In genomic region chr12:131390408-131391100, GRCh38 we compare ENCODE assay signal across 11 cellular contexts.
DNase-seq lines count a peak whose midpoint lies in the region; ATAC-seq and TF ChIP-seq lines count a peak whose summit lies in the region.
"Had no signal": no experiment of that assay in that cellular context is flagged by ENCODE, and none has a peak within 500 bp of the region (broad histone marks: within the 10 kb centered on the region; RNA-seq: fewer than 3 reads in every experiment).

No MANE protein-coding gene starts in this region.

- H3K4me3 ChIP-seq in mesendoderm (ENCODE audit: low read length) (no peak overlapping the region), transverse colon (no peak overlapping the region)

- DNase-seq in GM13977 (ENCODE audit: low spot score) = peak; percentile 57
- DNase-seq in NAMALWA (ENCODE audit: low spot score) = peak; percentile 26
- DNase-seq in mesendoderm = peak; percentile 69
- no peak for DNase-seq in stimulated activated naive CD8-positive, alpha-beta T cell treated with anti-CD3 and anti-CD28 coated beads, Interleukin-15, amount 100 ng/mL, for 72 hours
- DNase-seq in transverse colon = no peak
- no peak for DNase-seq in CD14-positive monocyte (ENCODE audit: low spot score)
- DNase-seq: DMS79 treated with DMSO at 0.1 percent for 48 hours, NCI-H1930, SK-N-SH had no signal

- no peak overlapping the region for H3K4me2 ChIP-seq in mesendoderm (ENCODE audit: low read length)
- H3K4me2 ChIP-seq: SK-N-SH had no signal

- no CpG with 5 or more reads among the region's 14 CpGs for WGBS in mesendoderm (ENCODE audit: extremely low coverage, insufficient coverage, low lambda C conversion rate)
- 46 to 73% methylated on average over 3 to 14 of the region's 14 CpGs for WGBS in transverse colon (ENCODE audit: low coverage in 1 of 2), 2 donors

- no peak for TF ChIP-seq EP300 in transverse colon (IDR thresholded peaks at IDR 0.05; ENCODE audit: low read depth)

- H3K36me3 ChIP-seq in mesendoderm (ENCODE audit: control insufficient read depth, insufficient read depth, low read length) (no peaks in the 10 kb centered on the region), transverse colon (no peaks in the 10 kb centered on the region)

- intact Hi-C loops in transverse colon (cut with DNase I; ENCODE audit: low total_unique reads) = no loop called here
- intact Hi-C loops in CD14-positive monocyte (cut with micrococcal nuclease) = no loop called here

- no peaks in the 10 kb centered on the region for H3K79me1 ChIP-seq in mesendoderm (ENCODE audit: low read length)

- H3K36me3 Mint-ChIP-seq in brain = no peaks in the 10 kb centered on the region
- H3K36me3 Mint-ChIP-seq in CD14-positive monocyte = no peaks in the 10 kb centered on the region

- H3K9me3 ChIP-seq in transverse colon = no peaks in the 10 kb centered on the region
- H3K9me3 ChIP-seq: SK-N-SH had no signal

- no peak overlapping the region for H2BK15ac ChIP-seq in mesendoderm (replicated peaks; ENCODE audit: low read depth)

- H3K9me3 Mint-ChIP-seq in brain (peaks cover 0 to 9% (median 7%) of the 10 kb centered on the region in 5 experiments), CD14-positive monocyte (no peaks in the 10 kb centered on the region)
- H3K9me3 Mint-ChIP-seq in stimulated activated naive CD8-positive, alpha-beta T cell treated with anti-CD3 and anti-CD28 coated beads, Interleukin-15, amount 100 ng/mL, for 72 hours = no peaks in the 10 kb centered on the region

- no peak overlapping the region for H3K4ac ChIP-seq in mesendoderm (ENCODE audit: low read depth, low read length)

- TF ChIP-seq CTCF in GM13977 (IDR thresholded peaks at IDR 0.05; ENCODE audit: extremely low read depth, insufficient read depth, missing control alignments) (no peak), brain (conservative IDR thresholded peaks at IDR 0.05) (no peak), transverse colon (IDR thresholded peaks at IDR 0.05) (no peak), CD14-positive monocyte (IDR thresholded peaks at IDR 0.05) (no peak)

- H3K4me1 ChIP-seq in mesendoderm (ENCODE audit: control insufficient read depth, low read depth, low read length) (no peaks in the 10 kb centered on the region), transverse colon (no peaks in the 10 kb centered on the region)

- no peak for TF ChIP-seq POLR2A in transverse colon (IDR thresholded peaks at IDR 0.05)

- no peak for ATAC-seq in stimulated activated naive CD8-positive, alpha-beta T cell treated with anti-CD3 and anti-CD28 coated beads, Interleukin-15, amount 100 ng/mL, for 72 hours
- no peak for ATAC-seq in GM21423 (IDR thresholded peaks at IDR 0.05; ENCODE audit: unreplicated experiment)

- H3K79me2 ChIP-seq in mesendoderm (ENCODE audit: control insufficient read depth, insufficient read depth, low read length) = no peaks in the 10 kb centered on the region

- no peaks in the 10 kb centered on the region for H3K27me3 ChIP-seq in mesendoderm (ENCODE audit: insufficient read depth, low read length, poor library complexity)
- peaks cover 7% of the 10 kb centered on the region for H3K27me3 ChIP-seq in transverse colon

- no peak overlapping the region for H3K18ac ChIP-seq in mesendoderm (ENCODE audit: low read length)

- no peak overlapping the region for H4K8ac ChIP-seq in mesendoderm (ENCODE audit: low read depth, low read length)

- H3K27ac ChIP-seq in mesendoderm (ENCODE audit: low read depth, low read length) = no peak overlapping the region
- no peak overlapping the region for H3K27ac ChIP-seq in transverse colon

- in situ Hi-C loops in GM13977 (cut with MboI; ENCODE audit: low pct_unique_long_range_greater_than_20kb, low sequenced_read_pairs, unreplicated experiment) = no loop called here
- in situ Hi-C loops in transverse colon (cut with MboI; ENCODE audit: low pct_ligation_motif_present in 1 of 4, low pct_unique_long_range_greater_than_20kb in 1 of 4, low sequenced_read_pairs in 3 of 4) = no loop called here

- no peak overlapping the region for H4K5ac ChIP-seq in mesendoderm (ENCODE audit: low read length)

- H3K56ac ChIP-seq in mesendoderm (ENCODE audit: low read length) = no peak overlapping the region

- H3K4me3 Mint-ChIP-seq in brain (peak overlapping the region in 1 of 5 experiments; percentile 25), CD14-positive monocyte (no peak overlapping the region)
- no peak overlapping the region for H3K4me3 Mint-ChIP-seq in stimulated activated naive CD8-positive, alpha-beta T cell treated with anti-CD3 and anti-CD28 coated beads, Interleukin-15, amount 100 ng/mL, for 72 hours

- H3K4me1 Mint-ChIP-seq in brain (peaks cover 52% of the 10 kb centered on the region), CD14-positive monocyte (no peaks in the 10 kb centered on the region)
- H3K4me1 Mint-ChIP-seq in stimulated activated naive CD8-positive, alpha-beta T cell treated with anti-CD3 and anti-CD28 coated beads, Interleukin-15, amount 100 ng/mL, for 72 hours = peaks cover 8% of the 10 kb centered on the region

- H2AK5ac ChIP-seq in mesendoderm (ENCODE audit: low read length) = no peak overlapping the region

- H3K9ac ChIP-seq in mesendoderm (ENCODE audit: low read length) = no peak overlapping the region
- H3K9ac ChIP-seq: SK-N-SH had no signal

- no peak overlapping the region for H3K23ac ChIP-seq in mesendoderm (ENCODE audit: low read length)

- H2BK5ac ChIP-seq in mesendoderm (ENCODE audit: low read length) = no peak overlapping the region

- H2BK120ac ChIP-seq in mesendoderm (ENCODE audit: low read depth, low read length) = no peak overlapping the region

- H3K27ac Mint-ChIP-seq in brain = peak overlapping the region; percentile 19 to 86 (median 85)
- H3K27ac Mint-ChIP-seq in stimulated activated naive CD8-positive, alpha-beta T cell treated with anti-CD3 and anti-CD28 coated beads, Interleukin-15, amount 100 ng/mL, for 72 hours = no peak overlapping the region
- no peak overlapping the region for H3K27ac Mint-ChIP-seq in CD14-positive monocyte

- H3K27me3 Mint-ChIP-seq in brain (peaks cover 3% of the 10 kb centered on the region), CD14-positive monocyte (ENCODE audit: low read depth in 3 of 3) (peaks cover 3 to 5% (median 4%) of the 10 kb centered on the region in 3 donors)
- no peaks in the 10 kb centered on the region for H3K27me3 Mint-ChIP-seq in stimulated activated naive CD8-positive, alpha-beta T cell treated with anti-CD3 and anti-CD28 coated beads, Interleukin-15, amount 100 ng/mL, for 72 hours

Comparison
In these comparisons a context has a peak if more than half of its experiments do, and no peak if none do; other contexts are left out.
1. DNase-seq: peak in GM13977 (single experiment), NAMALWA (single experiment) and mesendoderm (single experiment); none in stimulated activated naive CD8-positive, alpha-beta T cell treated with anti-CD3 and anti-CD28 coated beads, Interleukin-15, amount 100 ng/mL, for 72 hours (0 of 2), transverse colon (single experiment) and CD14-positive monocyte (single experiment).
2. H3K27ac Mint-ChIP-seq: peak in brain (5 of 5); none in stimulated activated naive CD8-positive, alpha-beta T cell treated with anti-CD3 and anti-CD28 coated beads, Interleukin-15, amount 100 ng/mL, for 72 hours (0 of 2) and CD14-positive monocyte (0 of 7).